23 cellular contexts compared by ENCODE assay signal in genomic region chrX:19825271-19825670, GRCh38.
"Had no signal": no experiment of that assay in that cellular context is flagged by ENCODE, and none has a peak within 500 bp of the region (broad histone marks: within the 10 kb centered on the region; RNA-seq: fewer than 3 reads in every experiment).

No MANE protein-coding gene starts in this region.

- ATAC-seq: gastrocnemius medialis, left cardiac atrium, left ventricle myocardium superior, right cardiac atrium had no signal

- FAIRE-seq: keratinocyte, urothelium cell line had no signal

- H3K4me3 ChIP-seq: breast epithelium, esophagus muscularis mucosa, gastrocnemius medialis, spleen, transverse colon had no signal

- H3K36me3 Mint-ChIP-seq: T-cell had no signal

- H3K27ac ChIP-seq: esophagus muscularis mucosa, gastrocnemius medialis, spleen, transverse colon had no signal

- H3K9me3 Mint-ChIP-seq: central memory CD8-positive, alpha-beta T cell had no signal

- H3K36me3 ChIP-seq: breast epithelium, esophagus muscularis mucosa, gastrocnemius medialis, spleen, transverse colon had no signal

- H3K4me3 Mint-ChIP-seq: activated CD4-positive, alpha-beta T cell treated with anti-CD3 and anti-CD28 coated beads for 36 hours; activated CD8-positive, alpha-beta T cell treated with anti-CD3 and anti-CD28 coated beads, Interleukin-2, amount 10 ng/mL, durations not matched to agents 7 days and 5 days; central memory CD8-positive, alpha-beta T cell; dendritic cell treated with granulocyte-macrophage colony-stimulating factor and Interleukin-4, amounts not matched to agents 40 ng/mL and 50 ng/mL, for 4 days; endodermal cell had no signal

- H3K9me3 ChIP-seq: esophagus muscularis mucosa, transverse colon had no signal

- H3K27ac Mint-ChIP-seq: activated CD4-positive, alpha-beta T cell treated with anti-CD3 and anti-CD28 coated beads for 36 hours; activated CD8-positive, alpha-beta T cell treated with anti-CD3 and anti-CD28 coated beads, Interleukin-2, amount 10 ng/mL, durations not matched to agents 7 days and 5 days; dendritic cell treated with granulocyte-macrophage colony-stimulating factor and Interleukin-4, amounts not matched to agents 40 ng/mL and 50 ng/mL, for 4 days; endodermal cell had no signal

- DNase-seq: activated CD4-positive, CD25-positive, alpha-beta regulatory T cell; activated effector memory CD4-positive, alpha-beta T cell treated with Interleukin-2 at 50 U/mL for 16 hours; amygdala; endodermal cell; gastrocnemius medialis; glutamatergic neuron; left cardiac atrium; left ventricle myocardium superior; posterior cingulate gyrus; right cardiac atrium; spleen; stimulated activated naive CD4-positive, alpha-beta T cell; transverse colon had no signal

- H3K27me3 Mint-ChIP-seq: activated CD4-positive, alpha-beta T cell treated with anti-CD3 and anti-CD28 coated beads for 36 hours; central memory CD8-positive, alpha-beta T cell; dendritic cell treated with granulocyte-macrophage colony-stimulating factor and Interleukin-4, amounts not matched to agents 40 ng/mL and 50 ng/mL, for 4 days; naive thymus-derived CD8-positive, alpha-beta T cell; T-cell had no signal

- H3K4me1 ChIP-seq: breast epithelium, esophagus muscularis mucosa, gastrocnemius medialis, transverse colon had no signal

- H3K27me3 ChIP-seq: esophagus muscularis mucosa, spleen, transverse colon had no signal
